In the genomic region with DNA sequence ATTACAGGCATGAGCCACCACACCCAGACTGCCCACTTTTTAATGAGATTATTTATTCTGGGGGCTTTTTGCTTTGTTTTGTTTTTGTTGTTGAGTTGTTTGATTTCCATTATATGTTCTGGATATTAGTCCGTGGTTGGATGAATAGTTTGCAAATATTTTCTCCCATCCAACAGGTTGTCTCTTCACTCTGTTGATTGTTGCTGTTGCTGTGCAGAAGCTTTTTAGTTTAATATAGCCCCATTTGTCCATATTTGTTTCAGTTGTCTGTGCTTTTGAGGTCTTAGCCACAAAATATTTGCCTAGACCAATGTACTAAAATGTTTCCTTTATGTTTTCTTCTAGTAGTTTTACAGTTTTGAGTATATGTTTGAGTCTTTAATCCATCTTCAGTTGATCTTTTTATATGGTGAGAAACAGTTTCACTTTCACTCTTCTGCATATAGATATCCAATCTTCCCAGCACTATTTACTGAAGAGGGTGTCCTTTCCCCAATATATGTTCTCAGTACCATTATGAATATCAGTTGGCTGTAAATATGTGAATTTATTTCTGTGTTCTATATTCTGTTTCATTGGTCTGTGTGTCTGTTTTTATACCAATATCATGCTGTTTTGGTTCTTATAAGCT, we compare ENCODE assay signal across 12 cellular contexts. TPM values are rescaled to one million over a fixed set of nuclear protein-coding genes. Genes with fewer than 3 reads are reported as not detected.
DNase-seq lines count a peak whose midpoint lies in the region; ATAC-seq and TF ChIP-seq lines count a peak whose summit lies in the region.
"Had no signal": no experiment of that assay in that cellular context is flagged by ENCODE, and none has a peak within 500 bp of the region (broad histone marks: within the 10 kb centered on the region; RNA-seq: fewer than 3 reads in every experiment).

No MANE protein-coding gene starts in this region.

- peaks cover 5% of the 10 kb centered on the region for H3K27me3 Mint-ChIP-seq in activated naive CD4-positive, alpha-beta T cell treated with anti-CD3 and anti-CD28 coated beads, Interleukin-2, amount 10 ng/mL, durations not matched to agents 7 days and 5 days
- H3K27me3 Mint-ChIP-seq in central memory CD8-positive, alpha-beta T cell = peaks cover 4% of the 10 kb centered on the region

- TF ChIP-seq POLR2A in testis (IDR thresholded peaks at IDR 0.05) = no peak

- intact Hi-C loops in testis (cut with DNase I; ENCODE audit: low total_unique reads) = no loop called here

- H3K4me3 ChIP-seq in testis (no peak overlapping the region), HAP-1 (no peak overlapping the region)
- H3K4me3 ChIP-seq: body of pancreas, SK-N-MC had no signal

- peak overlapping the region; percentile 40 for H3K4me3 Mint-ChIP-seq in activated naive CD4-positive, alpha-beta T cell treated with anti-CD3 and anti-CD28 coated beads, Interleukin-2, amount 10 ng/mL, durations not matched to agents 7 days and 5 days
- peak overlapping the region; percentile 61 for H3K4me3 Mint-ChIP-seq in central memory CD8-positive, alpha-beta T cell
- peak overlapping the region; percentile 33 for H3K4me3 Mint-ChIP-seq in stimulated activated effector memory CD8-positive, alpha-beta T cell treated with anti-CD3 and anti-CD28 coated beads, Interleukin-12 subunit alpha, Interleukin-12 subunit beta, amount 100 ng/mL, for 72 hours

- WGBS in testis, 2 donors = 0 to 88% methylated on average over 1 of the region's 1 CpG

- peaks cover 3% of the 10 kb centered on the region for H3K36me3 Mint-ChIP-seq in activated naive CD4-positive, alpha-beta T cell treated with anti-CD3 and anti-CD28 coated beads, Interleukin-2, amount 10 ng/mL, durations not matched to agents 7 days and 5 days
- H3K36me3 Mint-ChIP-seq in central memory CD8-positive, alpha-beta T cell (ENCODE audit: insufficient read depth) = no peaks in the 10 kb centered on the region
- H3K36me3 Mint-ChIP-seq in stimulated activated effector memory CD8-positive, alpha-beta T cell treated with anti-CD3 and anti-CD28 coated beads, Interleukin-12 subunit alpha, Interleukin-12 subunit beta, amount 100 ng/mL, for 72 hours = no peaks in the 10 kb centered on the region

- H3K27ac Mint-ChIP-seq in activated naive CD4-positive, alpha-beta T cell treated with anti-CD3 and anti-CD28 coated beads, Interleukin-2, amount 10 ng/mL, durations not matched to agents 7 days and 5 days = peak overlapping the region; percentile 76
- H3K27ac Mint-ChIP-seq in central memory CD8-positive, alpha-beta T cell (ENCODE audit: low read depth) = peak overlapping the region; percentile 14
- H3K27ac Mint-ChIP-seq in stimulated activated effector memory CD8-positive, alpha-beta T cell treated with anti-CD3 and anti-CD28 coated beads, Interleukin-12 subunit alpha, Interleukin-12 subunit beta, amount 100 ng/mL, for 72 hours = peak overlapping the region; percentile 7

- no peak for ATAC-seq in central memory CD8-positive, alpha-beta T cell (replicated peaks; ENCODE audit: extremely low read depth, poor library complexity, severe bottlenecking)
- no peak for ATAC-seq in stimulated activated effector memory CD8-positive, alpha-beta T cell treated with anti-CD3 and anti-CD28 coated beads, Interleukin-12 subunit alpha, Interleukin-12 subunit beta, amount 100 ng/mL, for 72 hours
- ATAC-seq: body of pancreas had no signal

- peaks cover 12% of the 10 kb centered on the region for H3K9me3 Mint-ChIP-seq in activated naive CD4-positive, alpha-beta T cell treated with anti-CD3 and anti-CD28 coated beads, Interleukin-2, amount 10 ng/mL, durations not matched to agents 7 days and 5 days
- H3K9me3 Mint-ChIP-seq in central memory CD8-positive, alpha-beta T cell = peaks cover 13% of the 10 kb centered on the region
- H3K9me3 Mint-ChIP-seq in stimulated activated effector memory CD8-positive, alpha-beta T cell treated with anti-CD3 and anti-CD28 coated beads, Interleukin-12 subunit alpha, Interleukin-12 subunit beta, amount 100 ng/mL, for 72 hours = peaks cover 15% of the 10 kb centered on the region

- H3K4me1 ChIP-seq in testis = no peaks in the 10 kb centered on the region
- H3K4me1 ChIP-seq in HAP-1 = no peaks in the 10 kb centered on the region
- H3K4me1 ChIP-seq: body of pancreas had no signal

- H3K9me3 ChIP-seq in testis = no peaks in the 10 kb centered on the region
- H3K9me3 ChIP-seq in HAP-1 = 0 out of 2 replicates have a peak, but pooled peaks cover 5% of the 10 kb centered on the region
- H3K9me3 ChIP-seq: body of pancreas had no signal

- in situ Hi-C loops in HAP-1 (cut with MboI; ENCODE audit: low sequenced_read_pairs) = no loop called here

- CTCF ChIA-PET in activated naive CD4-positive, alpha-beta T cell treated with anti-CD3 and anti-CD28 coated beads, Interleukin-2, amount 10 ng/mL, durations not matched to agents 7 days and 5 days (lab: Charles Lee) = interaction anchor here (0.7 kb wide), 1 partner anchor 203 kb away, joined by 3 read pairs; no protein-coding TSS in a partner anchor

- H3K36me3 ChIP-seq in testis (ENCODE audit: low read depth, missing control alignments) (no peaks in the 10 kb centered on the region), HAP-1 (replicated peaks) (no peaks in the 10 kb centered on the region)

- no peak for DNase-seq in activated naive CD4-positive, alpha-beta T cell treated with anti-CD3 and anti-CD28 coated beads, Interleukin-2, amount 10 ng/mL, durations not matched to agents 7 days and 5 days
- DNase-seq in activated naive CD4-positive, alpha-beta T cell (lab: John Stamatoyannopoulos, UW) = no peak
- DNase-seq in NCI-H2029 treated with DMSO at 0.1 percent for 48 hours (lab: John Stamatoyannopoulos, UW) (peak; percentile 25), testis (no peak), HAP-1 (ENCODE audit: low spot score in 2 of 2) (no peak)
- DNase-seq in central memory CD8-positive, alpha-beta T cell (ENCODE audit: low spot score in 2 of 2) = no peak
- no peak for DNase-seq in stimulated activated effector memory CD8-positive, alpha-beta T cell treated with anti-CD3 and anti-CD28 coated beads, Interleukin-12 subunit alpha, Interleukin-12 subunit beta, amount 100 ng/mL, for 72 hours (ENCODE audit: low spot score in 2 of 2)
- no peak for DNase-seq in stimulated activated CD4-positive, alpha-beta T cell treated with anti-CD3 and anti-CD28 coated beads, Interleukin-12 subunit alpha, Interleukin-12 subunit beta, amount 100 ng/mL, for 4 hours
- DNase-seq: activated CD8-positive, alpha-beta memory T cell treated with anti-CD3 and anti-CD28 coated beads for 24 hours; body of pancreas; NCI-H446 treated with DMSO at 0.1 percent for 48 hours had no signal

- H3K27me3 ChIP-seq in testis (no peaks in the 10 kb centered on the region), HAP-1 (ENCODE audit: low read depth) (no peaks in the 10 kb centered on the region; the same call in 1 of the 2 replicates)
- H3K27me3 ChIP-seq: body of pancreas had no signal

- TF ChIP-seq CTCF in testis (IDR thresholded peaks at IDR 0.05) = no peak

- H3K27ac ChIP-seq in testis = no peak overlapping the region
- H3K27ac ChIP-seq: body of pancreas, SK-N-MC had no signal

- H3K4me1 Mint-ChIP-seq in activated naive CD4-positive, alpha-beta T cell treated with anti-CD3 and anti-CD28 coated beads, Interleukin-2, amount 10 ng/mL, durations not matched to agents 7 days and 5 days = peaks cover 10% of the 10 kb centered on the region
- peaks cover 10% of the 10 kb centered on the region for H3K4me1 Mint-ChIP-seq in central memory CD8-positive, alpha-beta T cell
- peaks cover 12% of the 10 kb centered on the region for H3K4me1 Mint-ChIP-seq in stimulated activated effector memory CD8-positive, alpha-beta T cell treated with anti-CD3 and anti-CD28 coated beads, Interleukin-12 subunit alpha, Interleukin-12 subunit beta, amount 100 ng/mL, for 72 hours

RNA-seq across cellular contexts. Expression of a gene that starts 30.2 kb away (rescaled TPM):
- total RNA-seq in testis = 100 to 1,000 TPM; 116 to 123 TPM
- polyA plus RNA-seq in testis (ENCODE audit: insufficient read depth, low read depth, low replicate concordance) = 187 TPM

Comparison
In these comparisons a context has a peak if more than half of its experiments do, and no peak if none do; other contexts are left out.
1. H3K27ac Mint-ChIP-seq: peak in every context shown above with its lines; median percentile 76 in activated naive CD4-positive, alpha-beta T cell treated with anti-CD3 and anti-CD28 coated beads, Interleukin-2, amount 10 ng/mL, durations not matched to agents 7 days and 5 days; 14 in central memory CD8-positive, alpha-beta T cell; 7 in stimulated activated effector memory CD8-positive, alpha-beta T cell treated with anti-CD3 and anti-CD28 coated beads, Interleukin-12 subunit alpha, Interleukin-12 subunit beta, amount 100 ng/mL, for 72 hours.